18 cellular contexts compared by ENCODE assay signal in the genomic region with DNA sequence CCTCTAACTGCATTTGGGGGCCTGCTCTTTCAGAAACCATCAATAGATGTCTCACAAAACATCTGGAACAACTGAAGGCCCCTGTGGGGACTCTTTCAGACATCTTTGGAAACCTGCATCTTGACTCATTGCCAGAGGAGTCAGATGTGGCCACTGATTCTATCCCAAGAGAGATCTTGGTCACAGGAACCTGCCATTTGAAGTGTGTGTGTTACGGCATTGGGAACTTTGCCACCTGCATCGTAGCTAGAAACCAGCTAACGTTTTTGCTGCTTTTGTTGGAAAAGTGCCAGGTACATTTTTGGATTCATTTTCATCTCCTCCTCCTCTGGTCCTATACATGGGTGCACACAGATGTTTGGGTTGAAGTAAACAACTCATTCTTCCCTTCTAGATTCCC.
"Had no signal": no experiment of that assay in that cellular context is flagged by ENCODE, and none has a peak within 500 bp of the region (broad histone marks: within the 10 kb centered on the region; RNA-seq: fewer than 3 reads in every experiment).

No MANE protein-coding gene starts in this region.

- DNase-seq: activated CD4-positive, alpha-beta memory T cell treated with anti-CD3 and anti-CD28 coated beads for 36 hours; activated CD4-positive, CD25-positive, alpha-beta regulatory T cell treated with anti-CD3 and anti-CD28 coated beads, Interleukin-2, amount 50 U/mL, for 72 hours; activated CD8-positive, alpha-beta memory T cell treated with anti-CD3 and anti-CD28 coated beads, Interleukin-2, amount 50 U/mL, for 4 hours; activated naive CD8-positive, alpha-beta T cell treated with anti-CD3 and anti-CD28 coated beads, Interleukin-2, amount 10 ng/mL, durations not matched to agents 7 days and 5 days; aorta; esophagus squamous epithelium; foreskin keratinocyte; heart left ventricle; islet precursor cell; mesenchymal stem cell; nephron progenitor cell; psoas muscle; right lobe of liver; stomach; SW 1271; T-helper 9 cell had no signal

- H3K9me3 ChIP-seq: breast epithelium, esophagus squamous epithelium, heart left ventricle, psoas muscle, right lobe of liver, stomach, thoracic aorta had no signal

- H3K4me3 ChIP-seq: breast epithelium, esophagus squamous epithelium, heart left ventricle, psoas muscle, right lobe of liver, stomach, thoracic aorta had no signal

- H3K27me3 ChIP-seq: breast epithelium, esophagus squamous epithelium, foreskin keratinocyte, heart left ventricle, right lobe of liver, stomach had no signal

- H3K27ac ChIP-seq: breast epithelium, esophagus squamous epithelium, foreskin keratinocyte, heart left ventricle, psoas muscle, right lobe of liver, stomach, thoracic aorta had no signal
